Comparison of ENCODE assay signal across 20 cellular contexts in the genomic region with DNA sequence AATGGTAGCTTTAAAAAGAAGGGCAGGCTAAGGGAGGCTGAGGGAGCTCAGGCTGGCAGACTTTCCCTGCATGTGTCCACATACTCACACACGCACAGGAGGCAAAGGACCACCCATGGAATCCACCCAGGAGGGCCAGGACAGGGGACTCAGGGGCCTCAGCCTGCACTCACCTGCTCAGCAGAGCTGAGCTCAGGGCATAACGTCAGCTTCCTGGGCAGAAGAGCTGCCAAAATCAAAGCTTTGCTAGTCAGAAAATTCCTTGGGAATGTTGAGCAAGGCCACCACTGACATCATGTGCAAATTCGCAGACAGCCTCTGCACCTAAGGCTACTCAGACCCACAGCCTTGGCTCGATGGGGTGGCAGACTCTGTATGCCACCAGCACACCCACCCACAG. TPM values are rescaled to one million over a fixed set of nuclear protein-coding genes. Genes with fewer than 3 reads are reported as not detected.
DNase-seq lines count a peak whose midpoint lies in the region; TF ChIP-seq lines count a peak whose summit lies in the region.
"Had no signal": no experiment of that assay in that cellular context is flagged by ENCODE, and none has a peak within 500 bp of the region (broad histone marks: within the 10 kb centered on the region; RNA-seq: fewer than 3 reads in every experiment).

No MANE protein-coding gene starts in this region.

- no peaks in the 10 kb centered on the region for H3K27me3 Mint-ChIP-seq in neural crest cell (ENCODE audit: low read depth)
- H3K27me3 Mint-ChIP-seq: activated naive CD4-positive, alpha-beta T cell treated with anti-CD3 and anti-CD28 coated beads, Interleukin-2, amount 50 U/mL, for 24 hours; B cell; stimulated activated naive CD8-positive, alpha-beta T cell treated with anti-CD3 and anti-CD28 coated beads, Interleukin-15, amount 100 ng/mL, for 72 hours had no signal

- peak overlapping the region; percentile 20 for H3K27ac ChIP-seq in HUES48 (ENCODE audit: low read depth, low read length)

- no peaks in the 10 kb centered on the region for H3K36me3 ChIP-seq in HUES48 (ENCODE audit: control insufficient read depth, insufficient read depth, low read length)

- DNase-seq in AG10803 (ENCODE audit: low read depth): peak; percentile 65
- DNase-seq in choroid plexus epithelial cell (ENCODE audit: low read depth): peak; percentile 58
- no peak for DNase-seq in neural crest cell (ENCODE audit: low read depth, low spot score)
- DNase-seq in NCI-H2107 treated with DMSO at 0.1 percent for 48 hours (lab: John Stamatoyannopoulos, UW; ENCODE audit: unreplicated experiment): no peak
- no peak for DNase-seq in COLO829 (ENCODE audit: low spot score)
- DNase-seq in activated CD8-positive, alpha-beta memory T cell treated with anti-CD3 and anti-CD28 coated beads, Interleukin-2, amount 50 U/mL, for 4 hours: no peak
- DNase-seq in GM19240 (ENCODE audit: insufficient read length, low spot score): no peak
- DNase-seq: activated CD4-positive, CD25-positive, alpha-beta regulatory T cell treated with anti-CD3 and anti-CD28 coated beads, Interleukin-2, amount 50 U/mL, for 72 hours; activated CD8-positive, alpha-beta memory T cell treated with anti-CD3 and anti-CD28 coated beads, Interleukin-2, amount 50 U/mL, for 48 hours; DMS 273 treated with DMSO at 0.1 percent for 48 hours; NCI-H187; NCI-H69; nucleus accumbens; stimulated activated naive CD8-positive, alpha-beta T cell treated with anti-CD3 and anti-CD28 coated beads, Interleukin-15, amount 100 ng/mL, for 72 hours; T-helper 1 cell had no signal

- no peaks in the 10 kb centered on the region for H3K9me3 Mint-ChIP-seq in neural crest cell
- H3K9me3 Mint-ChIP-seq: activated naive CD4-positive, alpha-beta T cell treated with anti-CD3 and anti-CD28 coated beads, Interleukin-2, amount 50 U/mL, for 24 hours; stimulated activated naive CD8-positive, alpha-beta T cell treated with anti-CD3 and anti-CD28 coated beads, Interleukin-15, amount 100 ng/mL, for 72 hours had no signal

- no peak overlapping the region for H3K4me3 ChIP-seq in AG10803 (ENCODE audit: low read length)
- H3K4me3 ChIP-seq in HUES48 (ENCODE audit: low read depth, low read length): no peak overlapping the region
- H3K4me3 ChIP-seq in choroid plexus epithelial cell (ENCODE audit: low read depth, low read length): no peak overlapping the region

- no peaks in the 10 kb centered on the region for H3K36me3 Mint-ChIP-seq in neural crest cell (ENCODE audit: low read depth)
- H3K36me3 Mint-ChIP-seq: activated naive CD4-positive, alpha-beta T cell treated with anti-CD3 and anti-CD28 coated beads, Interleukin-2, amount 50 U/mL, for 24 hours had no signal

- no peaks in the 10 kb centered on the region for H3K9me3 ChIP-seq in HUES48 (ENCODE audit: control insufficient read depth, insufficient read depth, low read length)

- H3K27ac Mint-ChIP-seq in neural crest cell (ENCODE audit: unreplicated experiment): peak overlapping the region; percentile 43
- H3K27ac Mint-ChIP-seq: activated naive CD4-positive, alpha-beta T cell treated with anti-CD3 and anti-CD28 coated beads, Interleukin-2, amount 50 U/mL, for 24 hours; B cell; stimulated activated naive CD8-positive, alpha-beta T cell treated with anti-CD3 and anti-CD28 coated beads, Interleukin-15, amount 100 ng/mL, for 72 hours had no signal

- TF ChIP-seq CTCF in AG10803 (conservative IDR thresholded peaks at IDR 0.05; ENCODE audit: low read length) (no peak), choroid plexus epithelial cell (conservative IDR thresholded peaks at IDR 0.05; ENCODE audit: low read depth, low read length) (no peak), neural crest cell (conservative IDR thresholded peaks at IDR 0.05) (no peak)

- H3K9ac ChIP-seq in HUES48 (ENCODE audit: low read depth, low read length): no peak overlapping the region

- H3K4me3 Mint-ChIP-seq in neural crest cell: no peak overlapping the region
- H3K4me3 Mint-ChIP-seq: activated naive CD4-positive, alpha-beta T cell treated with anti-CD3 and anti-CD28 coated beads, Interleukin-2, amount 50 U/mL, for 24 hours; B cell; stimulated activated naive CD8-positive, alpha-beta T cell treated with anti-CD3 and anti-CD28 coated beads, Interleukin-15, amount 100 ng/mL, for 72 hours had no signal

- H3K4me1 ChIP-seq in HUES48 (ENCODE audit: control insufficient read depth, insufficient read depth, low read length): no peaks in the 10 kb centered on the region

- no peaks in the 10 kb centered on the region for H3K27me3 ChIP-seq in HUES48 (ENCODE audit: control insufficient read depth, insufficient read depth, low read length)

- peaks cover 18% of the 10 kb centered on the region for H3K4me1 Mint-ChIP-seq in neural crest cell
- H3K4me1 Mint-ChIP-seq: activated naive CD4-positive, alpha-beta T cell treated with anti-CD3 and anti-CD28 coated beads, Interleukin-2, amount 50 U/mL, for 24 hours; B cell; stimulated activated naive CD8-positive, alpha-beta T cell treated with anti-CD3 and anti-CD28 coated beads, Interleukin-15, amount 100 ng/mL, for 72 hours had no signal

RNA-seq across cellular contexts. Expression of gene ALAS1, which starts 16.4 kb away (rescaled TPM):
- total RNA-seq in neural crest cell: 47.8 and 53.0 TPM in 2 replicates

RNA-seq across cellular contexts. Expression of gene POC1A, which starts 27.3 kb away (rescaled TPM):
- total RNA-seq in neural crest cell: 27.7 and 30.1 TPM in 2 replicates

RNA-seq across cellular contexts. Expression of gene TLR9, which starts 43.9 kb away (rescaled TPM):
- total RNA-seq in neural crest cell: 0.16 TPM in 1 of 2 replicates, not detected in the other
- total RNA-seq: H4, RPMI7951 had no signal

RNA-seq across cellular contexts. Expression of gene TWF2, which starts 57.4 kb away (rescaled TPM):
- 30.7 and 31.7 TPM in 2 replicates for total RNA-seq in neural crest cell

Comparison
In these comparisons a context has a peak if more than half of its experiments do, and no peak if none do; other contexts are left out.
1. DNase-seq: peak in AG10803 (single experiment) and choroid plexus epithelial cell (single experiment); none in neural crest cell (single experiment), NCI-H2107 treated with DMSO at 0.1 percent for 48 hours (single experiment), COLO829 (single experiment), activated CD8-positive, alpha-beta memory T cell treated with anti-CD3 and anti-CD28 coated beads, Interleukin-2, amount 50 U/mL, for 4 hours (single experiment) and GM19240 (single experiment).